12 cellular contexts compared by ENCODE assay signal in genomic region chr7:57182031-57182430, GRCh38. TPM values are rescaled to one million over a fixed set of nuclear protein-coding genes. Genes with fewer than 3 reads are reported as not detected.
"Had no signal": no experiment of that assay in that cellular context is flagged by ENCODE, and none has a peak within 500 bp of the region (broad histone marks: within the 10 kb centered on the region; RNA-seq: fewer than 3 reads in every experiment).

No MANE protein-coding gene starts in this region.

- H3K27ac Mint-ChIP-seq: HFFc6 had no signal

- H3K9ac ChIP-seq: GM23248 had no signal

- DNase-seq: GM23248, GOT3, H7, HFFc6, IMR-90, KG1 had no signal

- ATAC-seq: HCT116, K562 had no signal

- H3K4me1 ChIP-seq: HAP-1 had no signal

- H3K9me3 ChIP-seq: HAP-1 had no signal

- H3K27ac ChIP-seq: GM23248, HL-60 had no signal

- H2AFZ ChIP-seq: GM23248 had no signal

- H3K4me3 ChIP-seq: GM23248, HAP-1, K562 had no signal

- H3K36me3 ChIP-seq: HAP-1 had no signal

- H3K4me3 Mint-ChIP-seq: HFFc6 had no signal

RNA-seq across cellular contexts. Expression of gene ZNF479, which starts 49.8 kb away (rescaled TPM):
- total RNA-seq: GM23248, H4, H7, HFFc6, HT1080, IMR-90, K562 had no signal
